In genomic region chr2:102094917-102095316, GRCh38 we compare ENCODE assay signal across 2 cellular contexts.
TF ChIP-seq lines count a peak whose summit lies in the region.

No MANE protein-coding gene starts in this region.

TF ChIP-seq in HCT116, 20 proteins besides CTCF, POLR2A, EP300 and RAD21 (continued from another document):
- TF ChIP-seq ATF3 (IDR thresholded peaks at IDR 0.05) (no peak), EZH2phosphoT487 (IDR thresholded peaks at IDR 0.05; ENCODE audit: borderline replicate concordance) (no peak)

TF ChIP-seq in liver, 16 proteins besides CTCF, POLR2A, EP300 and RAD21 (continued from another document):
- TF ChIP-seq MAX (IDR thresholded peaks at IDR 0.05) (peak; percentile 62), YY1 (IDR thresholded peaks at IDR 0.05) (peak; percentile 67), REST (IDR thresholded peaks at IDR 0.05) (no peak)
